ENCODE assay signal across 1 cellular context in the genomic region with DNA sequence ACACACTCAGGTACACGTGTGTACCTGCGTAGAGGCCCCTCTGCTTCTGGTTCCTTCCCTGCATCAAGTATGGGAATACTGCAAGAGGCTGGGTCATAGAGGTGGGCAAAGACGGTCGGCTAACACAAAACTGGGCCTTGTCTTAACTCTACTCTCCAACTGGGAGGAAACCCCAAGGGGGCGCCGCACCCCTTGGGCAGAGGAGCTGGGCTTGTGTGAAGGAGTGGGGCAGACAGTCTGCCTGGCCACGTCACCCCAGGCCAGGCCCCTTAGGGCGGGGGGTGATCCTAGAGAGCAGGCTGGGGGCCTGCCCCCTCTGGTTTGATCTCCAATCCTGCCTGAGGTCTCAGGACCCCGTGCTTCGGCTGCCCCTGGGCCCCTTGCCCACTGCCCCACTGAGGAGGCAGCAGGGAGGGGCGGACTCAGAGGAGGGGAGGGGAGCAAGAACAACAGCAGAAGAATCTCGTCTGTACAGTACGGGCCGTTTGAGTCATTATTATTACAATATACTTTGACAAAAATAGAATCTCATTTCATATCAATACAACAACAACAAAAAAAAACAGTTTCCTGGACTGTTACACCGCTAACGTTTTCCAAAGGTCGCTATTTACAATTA.
TF ChIP-seq lines count a peak whose summit lies in the region.

No MANE protein-coding gene starts in this region.

TF ChIP-seq in GM23338, 12 proteins besides CTCF, POLR2A, EP300 and RAD21:
- TF ChIP-seq, protein P1, sequence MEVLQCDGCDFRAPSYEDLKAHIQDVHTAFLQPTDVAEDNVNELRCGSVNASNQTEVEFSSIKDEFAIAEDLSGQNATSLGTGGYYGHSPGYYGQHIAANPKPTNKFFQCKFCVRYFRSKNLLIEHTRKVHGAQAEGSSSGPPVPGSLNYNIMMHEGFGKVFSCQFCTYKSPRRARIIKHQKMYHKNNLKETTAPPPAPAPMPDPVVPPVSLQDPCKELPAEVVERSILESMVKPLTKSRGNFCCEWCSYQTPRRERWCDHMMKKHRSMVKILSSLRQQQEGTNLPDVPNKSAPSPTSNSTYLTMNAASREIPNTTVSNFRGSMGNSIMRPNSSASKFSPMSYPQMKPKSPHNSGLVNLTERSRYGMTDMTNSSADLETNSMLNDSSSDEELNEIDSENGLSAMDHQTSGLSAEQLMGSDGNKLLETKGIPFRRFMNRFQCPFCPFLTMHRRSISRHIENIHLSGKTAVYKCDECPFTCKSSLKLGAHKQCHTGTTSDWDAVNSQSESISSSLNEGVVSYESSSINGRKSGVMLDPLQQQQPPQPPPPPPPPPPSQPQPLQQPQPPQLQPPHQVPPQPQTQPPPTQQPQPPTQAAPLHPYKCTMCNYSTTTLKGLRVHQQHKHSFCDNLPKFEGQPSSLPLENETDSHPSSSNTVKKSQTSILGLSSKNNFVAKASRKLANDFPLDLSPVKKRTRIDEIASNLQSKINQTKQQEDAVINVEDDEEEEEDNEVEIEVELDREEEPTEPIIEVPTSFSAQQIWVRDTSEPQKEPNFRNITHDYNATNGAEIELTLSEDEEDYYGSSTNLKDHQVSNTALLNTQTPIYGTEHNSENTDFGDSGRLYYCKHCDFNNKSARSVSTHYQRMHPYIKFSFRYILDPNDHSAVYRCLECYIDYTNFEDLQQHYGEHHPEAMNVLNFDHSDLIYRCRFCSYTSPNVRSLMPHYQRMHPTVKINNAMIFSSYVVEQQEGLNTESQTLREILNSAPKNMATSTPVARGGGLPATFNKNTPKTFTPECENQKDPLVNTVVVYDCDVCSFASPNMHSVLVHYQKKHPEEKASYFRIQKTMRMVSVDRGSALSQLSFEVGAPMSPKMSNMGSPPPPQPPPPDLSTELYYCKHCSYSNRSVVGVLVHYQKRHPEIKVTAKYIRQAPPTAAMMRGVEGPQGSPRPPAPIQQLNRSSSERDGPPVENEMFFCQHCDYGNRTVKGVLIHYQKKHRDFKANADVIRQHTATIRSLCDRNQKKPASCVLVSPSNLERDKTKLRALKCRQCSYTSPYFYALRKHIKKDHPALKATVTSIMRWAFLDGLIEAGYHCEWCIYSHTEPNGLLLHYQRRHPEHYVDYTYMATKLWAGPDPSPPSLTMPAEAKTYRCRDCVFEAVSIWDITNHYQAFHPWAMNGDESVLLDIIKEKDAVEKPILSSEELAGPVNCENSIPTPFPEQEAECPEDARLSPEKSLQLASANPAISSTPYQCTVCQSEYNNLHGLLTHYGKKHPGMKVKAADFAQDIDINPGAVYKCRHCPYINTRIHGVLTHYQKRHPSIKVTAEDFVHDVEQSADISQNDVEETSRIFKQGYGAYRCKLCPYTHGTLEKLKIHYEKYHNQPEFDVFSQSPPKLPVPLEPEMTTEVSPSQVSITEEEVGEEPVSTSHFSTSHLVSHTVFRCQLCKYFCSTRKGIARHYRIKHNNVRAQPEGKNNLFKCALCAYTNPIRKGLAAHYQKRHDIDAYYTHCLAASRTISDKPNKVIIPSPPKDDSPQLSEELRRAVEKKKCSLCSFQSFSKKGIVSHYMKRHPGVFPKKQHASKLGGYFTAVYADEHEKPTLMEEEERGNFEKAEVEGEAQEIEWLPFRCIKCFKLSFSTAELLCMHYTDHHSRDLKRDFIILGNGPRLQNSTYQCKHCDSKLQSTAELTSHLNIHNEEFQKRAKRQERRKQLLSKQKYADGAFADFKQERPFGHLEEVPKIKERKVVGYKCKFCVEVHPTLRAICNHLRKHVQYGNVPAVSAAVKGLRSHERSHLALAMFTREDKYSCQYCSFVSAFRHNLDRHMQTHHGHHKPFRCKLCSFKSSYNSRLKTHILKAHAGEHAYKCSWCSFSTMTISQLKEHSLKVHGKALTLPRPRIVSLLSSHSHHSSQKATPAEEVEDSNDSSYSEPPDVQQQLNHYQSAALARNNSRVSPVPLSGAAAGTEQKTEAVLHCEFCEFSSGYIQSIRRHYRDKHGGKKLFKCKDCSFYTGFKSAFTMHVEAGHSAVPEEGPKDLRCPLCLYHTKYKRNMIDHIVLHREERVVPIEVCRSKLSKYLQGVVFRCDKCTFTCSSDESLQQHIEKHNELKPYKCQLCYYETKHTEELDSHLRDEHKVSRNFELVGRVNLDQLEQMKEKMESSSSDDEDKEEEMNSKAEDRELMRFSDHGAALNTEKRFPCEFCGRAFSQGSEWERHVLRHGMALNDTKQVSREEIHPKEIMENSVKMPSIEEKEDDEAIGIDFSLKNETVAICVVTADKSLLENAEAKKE (CRISPR knock-in tag; IDR thresholded peaks at IDR 0.05) = no peak
- TF ChIP-seq ZNF114 (CRISPR knock-in tag; IDR thresholded peaks at IDR 0.05) (no peak), STAT1 (IDR thresholded peaks at IDR 0.05; ENCODE audit: unreplicated experiment) (no peak), CREB1 (CRISPR knock-in tag; IDR thresholded peaks at IDR 0.05; ENCODE audit: low read depth) (no peak), EZH2 (IDR thresholded peaks at IDR 0.05; ENCODE audit: low read depth, unreplicated experiment) (no peak), ZNF331 (CRISPR knock-in tag; IDR thresholded peaks at IDR 0.05; ENCODE audit: low read depth) (no peak), POLR2AphosphoS5 (IDR thresholded peaks at IDR 0.05; ENCODE audit: low read depth) (no peak), NANOG (IDR thresholded peaks at IDR 0.05; ENCODE audit: borderline replicate concordance) (no peak), JUNB (IDR thresholded peaks at IDR 0.05; ENCODE audit: unreplicated experiment) (no peak), EZH2phosphoT487 (IDR thresholded peaks at IDR 0.05; ENCODE audit: unreplicated experiment) (no peak)
- TF ChIP-seq, protein P2, sequence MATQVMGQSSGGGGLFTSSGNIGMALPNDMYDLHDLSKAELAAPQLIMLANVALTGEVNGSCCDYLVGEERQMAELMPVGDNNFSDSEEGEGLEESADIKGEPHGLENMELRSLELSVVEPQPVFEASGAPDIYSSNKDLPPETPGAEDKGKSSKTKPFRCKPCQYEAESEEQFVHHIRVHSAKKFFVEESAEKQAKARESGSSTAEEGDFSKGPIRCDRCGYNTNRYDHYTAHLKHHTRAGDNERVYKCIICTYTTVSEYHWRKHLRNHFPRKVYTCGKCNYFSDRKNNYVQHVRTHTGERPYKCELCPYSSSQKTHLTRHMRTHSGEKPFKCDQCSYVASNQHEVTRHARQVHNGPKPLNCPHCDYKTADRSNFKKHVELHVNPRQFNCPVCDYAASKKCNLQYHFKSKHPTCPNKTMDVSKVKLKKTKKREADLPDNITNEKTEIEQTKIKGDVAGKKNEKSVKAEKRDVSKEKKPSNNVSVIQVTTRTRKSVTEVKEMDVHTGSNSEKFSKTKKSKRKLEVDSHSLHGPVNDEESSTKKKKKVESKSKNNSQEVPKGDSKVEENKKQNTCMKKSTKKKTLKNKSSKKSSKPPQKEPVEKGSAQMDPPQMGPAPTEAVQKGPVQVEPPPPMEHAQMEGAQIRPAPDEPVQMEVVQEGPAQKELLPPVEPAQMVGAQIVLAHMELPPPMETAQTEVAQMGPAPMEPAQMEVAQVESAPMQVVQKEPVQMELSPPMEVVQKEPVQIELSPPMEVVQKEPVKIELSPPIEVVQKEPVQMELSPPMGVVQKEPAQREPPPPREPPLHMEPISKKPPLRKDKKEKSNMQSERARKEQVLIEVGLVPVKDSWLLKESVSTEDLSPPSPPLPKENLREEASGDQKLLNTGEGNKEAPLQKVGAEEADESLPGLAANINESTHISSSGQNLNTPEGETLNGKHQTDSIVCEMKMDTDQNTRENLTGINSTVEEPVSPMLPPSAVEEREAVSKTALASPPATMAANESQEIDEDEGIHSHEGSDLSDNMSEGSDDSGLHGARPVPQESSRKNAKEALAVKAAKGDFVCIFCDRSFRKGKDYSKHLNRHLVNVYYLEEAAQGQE (IDR thresholded peaks at IDR 0.05; ENCODE audit: unreplicated experiment) = no peak
- TF ChIP-seq, protein P3, sequence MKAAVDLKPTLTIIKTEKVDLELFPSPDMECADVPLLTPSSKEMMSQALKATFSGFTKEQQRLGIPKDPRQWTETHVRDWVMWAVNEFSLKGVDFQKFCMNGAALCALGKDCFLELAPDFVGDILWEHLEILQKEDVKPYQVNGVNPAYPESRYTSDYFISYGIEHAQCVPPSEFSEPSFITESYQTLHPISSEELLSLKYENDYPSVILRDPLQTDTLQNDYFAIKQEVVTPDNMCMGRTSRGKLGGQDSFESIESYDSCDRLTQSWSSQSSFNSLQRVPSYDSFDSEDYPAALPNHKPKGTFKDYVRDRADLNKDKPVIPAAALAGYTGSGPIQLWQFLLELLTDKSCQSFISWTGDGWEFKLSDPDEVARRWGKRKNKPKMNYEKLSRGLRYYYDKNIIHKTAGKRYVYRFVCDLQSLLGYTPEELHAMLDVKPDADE (IDR thresholded peaks at IDR 0.05) = no peak
